16 cellular contexts compared by ENCODE assay signal in genomic region chr19:35844482-35845214, GRCh38. TPM values are rescaled to one million over a fixed set of nuclear protein-coding genes. Genes with fewer than 3 reads are reported as not detected.
DNase-seq lines count a peak whose midpoint lies in the region; ATAC-seq, FAIRE-seq and TF ChIP-seq lines count a peak whose summit lies in the region.
"Had no signal": no experiment of that assay in that cellular context is flagged by ENCODE, and none has a peak within 500 bp of the region (broad histone marks: within the 10 kb centered on the region; RNA-seq: fewer than 3 reads in every experiment).

No MANE protein-coding gene starts in this region.

- H3K27ac ChIP-seq in HepG2 (ENCODE audit: extremely low read length, insufficient read depth, low read length) (no peak overlapping the region), tibial nerve (no peak overlapping the region)
- H3K27ac ChIP-seq: esophagus squamous epithelium had no signal

- TF ChIP-seq EP300 in HepG2 (IDR thresholded peaks at IDR 0.05; ENCODE audit: low read depth in 2 of 2, low read length in 2 of 2) (no peak), HepG2 (CRISPR knock-in tag; IDR thresholded peaks at IDR 0.05; ENCODE audit: borderline replicate concordance) (no peak), tibial nerve (IDR thresholded peaks at IDR 0.05) (no peak)

- CTCF ChIA-PET in HepG2 (lab: Yijun Ruan, JAX; ENCODE audit: low intra/inter-chr PET ratio, low total read pairs): no interaction called here

- H2AFZ ChIP-seq in HepG2 (ENCODE audit: low read length): no peak overlapping the region

- H3K4me3 ChIP-seq in HepG2 (replicated peaks in 1 of 3; ENCODE audit: insufficient read depth in 1 of 3, low read depth in 2 of 3, low read length in 3 of 3) (peak overlapping the region in 2 of 3 experiments; percentile 49 to 73; a peak in 2 of 6 replicates), tibial nerve (no peak overlapping the region)

- H3K27ac Mint-ChIP-seq in activated T-cell treated with anti-CD3 and anti-CD28 coated beads, Interleukin-2, amount 50 U/mL, for 72 hours: no peak overlapping the region
- no peak overlapping the region for H3K27ac Mint-ChIP-seq in activated T-helper 17 cell treated with anti-CD3 and anti-CD28 coated beads, Interleukin-2, amount 50 U/mL, for 72 hours
- H3K27ac Mint-ChIP-seq in stimulated activated naive CD8-positive, alpha-beta T cell treated with anti-CD3 and anti-CD28 coated beads, Interleukin-15, amount 100 ng/mL, for 72 hours: no peak overlapping the region

- no peaks in the 10 kb centered on the region for H3K36me3 ChIP-seq in HepG2 (replicated peaks in 1 of 2; ENCODE audit: control insufficient read depth in 1 of 2, insufficient read depth in 2 of 2, low read length in 2 of 2)
- no peaks in the 10 kb centered on the region for H3K36me3 ChIP-seq in tibial nerve
- H3K36me3 ChIP-seq: esophagus squamous epithelium had no signal

- H3K9me3 ChIP-seq in HepG2 (ENCODE audit: low read length) (no peaks in the 10 kb centered on the region), tibial nerve (peaks cover 0 to 26% (median 0%) of the 10 kb centered on the region in 4 donors)
- H3K9me3 ChIP-seq: esophagus squamous epithelium had no signal

- in situ Hi-C loops in HepG2 (cut with HindIII; ENCODE audit: extremely low pct_ligation_motif_present, low pct_unique_long_range_greater_than_20kb): no loop called here

- H3K9me3 Mint-ChIP-seq in activated T-cell treated with anti-CD3 and anti-CD28 coated beads, Interleukin-2, amount 50 U/mL, for 72 hours: peaks cover 0 to 4% of the 10 kb centered on the region in 2 donors
- H3K9me3 Mint-ChIP-seq in activated T-helper 17 cell treated with anti-CD3 and anti-CD28 coated beads, Interleukin-2, amount 50 U/mL, for 72 hours: no peaks in the 10 kb centered on the region
- H3K9me3 Mint-ChIP-seq in stimulated activated naive CD8-positive, alpha-beta T cell treated with anti-CD3 and anti-CD28 coated beads, Interleukin-15, amount 100 ng/mL, for 72 hours: peaks cover 0 to 9% of the 10 kb centered on the region in 2 donors

- H3K79me2 ChIP-seq in HepG2 (ENCODE audit: insufficient read depth, low read length): no peaks in the 10 kb centered on the region

- BruUV-seq in HepG2 (replicated peaks; lab: Mats Ljungman, UMichigan): no TSS peak

- H3K4me3 Mint-ChIP-seq in activated T-cell treated with anti-CD3 and anti-CD28 coated beads, Interleukin-2, amount 50 U/mL, for 72 hours: peak overlapping the region; percentile 77 to 81
- peak overlapping the region; percentile 75 for H3K4me3 Mint-ChIP-seq in activated T-helper 17 cell treated with anti-CD3 and anti-CD28 coated beads, Interleukin-2, amount 50 U/mL, for 72 hours
- peak overlapping the region; percentile 55 to 73 for H3K4me3 Mint-ChIP-seq in stimulated activated naive CD8-positive, alpha-beta T cell treated with anti-CD3 and anti-CD28 coated beads, Interleukin-15, amount 100 ng/mL, for 72 hours

- no peak for TF ChIP-seq RAD21 in HepG2 (CRISPR knock-in tag; IDR thresholded peaks at IDR 0.05)

- peaks cover 0 to 37% of the 10 kb centered on the region in 2 experiments for H3K27me3 ChIP-seq in HepG2 (ENCODE audit: control insufficient read depth in 1 of 2, insufficient read depth in 2 of 2, low read length in 2 of 2)
- peaks cover 2 to 66% of the 10 kb centered on the region in 2 donors for H3K27me3 ChIP-seq in tibial nerve

- H4K20me1 ChIP-seq in HepG2 (ENCODE audit: insufficient read depth, low read length): no peaks in the 10 kb centered on the region

- H3K9ac ChIP-seq in HepG2 (ENCODE audit: insufficient read depth, low read depth, low read length): no peak overlapping the region

- 33% methylated on average over 16 of the region's 16 CpGs for WGBS in HepG2 (ENCODE audit: low lambda C conversion rate)
- 58 to 65% methylated on average over 16 of the region's 16 CpGs for WGBS in tibial nerve, 2 donors

- H3K4me2 ChIP-seq in HepG2 (ENCODE audit: low read depth, low read length): peak overlapping the region; percentile 85

- intact Hi-C loops in HepG2 (cut with micrococcal nuclease; ENCODE audit: unreplicated experiment): no loop called here

- H3K27me3 Mint-ChIP-seq in activated T-cell treated with anti-CD3 and anti-CD28 coated beads, Interleukin-2, amount 50 U/mL, for 72 hours (ENCODE audit: low read depth): peaks cover 44% of the 10 kb centered on the region
- peaks cover 48% of the 10 kb centered on the region for H3K27me3 Mint-ChIP-seq in activated T-helper 17 cell treated with anti-CD3 and anti-CD28 coated beads, Interleukin-2, amount 50 U/mL, for 72 hours
- H3K27me3 Mint-ChIP-seq in stimulated activated naive CD8-positive, alpha-beta T cell treated with anti-CD3 and anti-CD28 coated beads, Interleukin-15, amount 100 ng/mL, for 72 hours: peaks cover 76% of the 10 kb centered on the region

- no peak for TF ChIP-seq POLR2A in HepG2 (IDR thresholded peaks at IDR 0.05; ENCODE audit: insufficient read depth in 1 of 2, low read depth in 2 of 2, low read length in 2 of 2)
- TF ChIP-seq POLR2A in tibial nerve (IDR thresholded peaks at IDR 0.05): no peak

- no peak for ATAC-seq in activated T-cell treated with anti-CD3 and anti-CD28 coated beads, Interleukin-2, amount 50 U/mL, for 72 hours (replicated peaks in 1 of 2)
- ATAC-seq in activated T-helper 17 cell treated with anti-CD3 and anti-CD28 coated beads, Interleukin-2, amount 50 U/mL, for 72 hours (replicated peaks): no peak
- ATAC-seq in HepG2 (no peak), HG03097 (IDR thresholded peaks at IDR 0.05; ENCODE audit: low FRiP score, unreplicated experiment) (no peak)
- no peak for ATAC-seq in stimulated activated naive CD8-positive, alpha-beta T cell treated with anti-CD3 and anti-CD28 coated beads, Interleukin-15, amount 100 ng/mL, for 72 hours

- FAIRE-seq in HepG2 (lab: Jason Lieb, UNC): no peak
- FAIRE-seq: urothelium cell line had no signal

- POLR2A ChIA-PET in HepG2 (lab: Yijun Ruan, JAX): no interaction called here

- H3K36me3 Mint-ChIP-seq in activated T-cell treated with anti-CD3 and anti-CD28 coated beads, Interleukin-2, amount 50 U/mL, for 72 hours (ENCODE audit: insufficient read depth in 2 of 2): peaks cover 3% of the 10 kb centered on the region in 2 donors
- H3K36me3 Mint-ChIP-seq in activated T-helper 17 cell treated with anti-CD3 and anti-CD28 coated beads, Interleukin-2, amount 50 U/mL, for 72 hours (ENCODE audit: low read depth): no peaks in the 10 kb centered on the region

- H3K4me1 ChIP-seq in HepG2 (ENCODE audit: insufficient read depth, low read length): peaks cover 27% of the 10 kb centered on the region
- peaks cover 0 to 22% (median 9%) of the 10 kb centered on the region in 4 donors for H3K4me1 ChIP-seq in tibial nerve

- TF ChIP-seq CTCF in HepG2 (CRISPR knock-in tag; IDR thresholded peaks at IDR 0.05): no peak
- TF ChIP-seq CTCF in tibial nerve (IDR thresholded peaks at IDR 0.05): no peak

- DNase-seq in activated T-cell treated with anti-CD3 and anti-CD28 coated beads, Interleukin-2, amount 50 U/mL, for 72 hours: no peak
- DNase-seq in activated T-cell treated with anti-CD3 and anti-CD28 coated beads, Interleukin-2, amount 50 U/mL, for 1 hour: no peak
- DNase-seq in HepG2 (ENCODE audit: low spot score) (no peak), tibial nerve (ENCODE audit: low spot score in 2 of 2) (no peak), COR-L47 (lab: John Stamatoyannopoulos, UW) (no peak)
- no peak for DNase-seq in stimulated activated naive CD8-positive, alpha-beta T cell treated with anti-CD3 and anti-CD28 coated beads, Interleukin-15, amount 100 ng/mL, for 72 hours
- DNase-seq: activated effector memory CD4-positive, alpha-beta T cell treated with Interleukin-2 at 50 U/mL for 16 hours; cerebellar nuclear complex; esophagus squamous epithelium; GOT3; stimulated activated CD4-positive, alpha-beta T cell treated with anti-CD3 and anti-CD28 coated beads, Interleukin-12 subunit alpha, Interleukin-12 subunit beta, amount 100 ng/mL, for 4 hours had no signal

- H3K4me1 Mint-ChIP-seq in activated T-cell treated with anti-CD3 and anti-CD28 coated beads, Interleukin-2, amount 50 U/mL, for 72 hours (ENCODE audit: low read depth): peaks cover 15% of the 10 kb centered on the region
- peaks cover 12% of the 10 kb centered on the region for H3K4me1 Mint-ChIP-seq in activated T-helper 17 cell treated with anti-CD3 and anti-CD28 coated beads, Interleukin-2, amount 50 U/mL, for 72 hours
- H3K4me1 Mint-ChIP-seq in stimulated activated naive CD8-positive, alpha-beta T cell treated with anti-CD3 and anti-CD28 coated beads, Interleukin-15, amount 100 ng/mL, for 72 hours: peaks cover 30% of the 10 kb centered on the region

RNA-seq across cellular contexts. Expression of gene NPHS1, which starts 7.7 kb away (rescaled TPM):
- total RNA-seq in activated T-cell treated with anti-CD3 and anti-CD28 coated beads, Interleukin-2, amount 50 U/mL, for 72 hours: under 1 TPM; 0.22 to 0.74 TPM
- total RNA-seq in activated T-helper 17 cell treated with anti-CD3 and anti-CD28 coated beads, Interleukin-2, amount 50 U/mL, for 72 hours: under 1 TPM in 1 of 2 donors, not detected in 1; 0.05 TPM
- total RNA-seq in HepG2 (2016; rRNA removed; fragmentation: Illumina TruSeq; extraction: Trizol) (not detected in 2 replicates), tibial nerve (not detected)
- total RNA-seq in HepG2 (2016; cell fraction: cytosol; rRNA removed; fragmentation: Illumina TruSeq; extraction: Trizol; ENCODE audit: low read depth): not detected in 2 replicates
- 0.04 TPM in 2 replicates for total RNA-seq in HepG2 (2016; cell fraction: insoluble cytoplasmic fraction; rRNA removed; fragmentation: Illumina TruSeq; extraction: Trizol)
- not detected in 2 replicates for total RNA-seq in HepG2 (2016; cell fraction: membrane; rRNA removed; fragmentation: Illumina TruSeq; extraction: Trizol)
- total RNA-seq in HepG2 (2016; cell fraction: nucleus; rRNA removed; fragmentation: Illumina TruSeq; extraction: Trizol): not detected in 2 replicates
- 0.01 TPM in 1 of 2 replicates, not detected in the other for polyA plus RNA-seq in HepG2 (2011; rRNA removed)
- 0.01 TPM in 2 replicates for polyA plus RNA-seq in HepG2 (2011; cell fraction: cytosol; rRNA removed)
- 0.16 and 0.39 TPM in 2 replicates for polyA plus RNA-seq in HepG2 (2011; cell fraction: nucleus; rRNA removed)
- not detected in 2 replicates for polyA plus RNA-seq in HepG2 (2012)
- polyA plus RNA-seq in HepG2 (2016; cell fraction: cytosol; fragmentation: Illumina TruSeq; extraction: Trizol; ENCODE audit: low read depth): not detected in 2 replicates
- polyA plus RNA-seq in HepG2 (2016; cell fraction: insoluble cytoplasmic fraction; fragmentation: Illumina TruSeq; extraction: Trizol; ENCODE audit: low read depth): not detected in 2 replicates
- polyA plus RNA-seq in HepG2 (2016; cell fraction: membrane; fragmentation: Illumina TruSeq; extraction: Trizol; ENCODE audit: low read depth): not detected in 2 replicates
- 0.25 TPM in 1 of 2 replicates, not detected in the other for polyA plus RNA-seq in HepG2 (2016; cell fraction: nucleus; fragmentation: Illumina TruSeq; extraction: Trizol; ENCODE audit: insufficient read depth, low read depth)
- 0.05 TPM in 1 of 2 replicates, not detected in the other for polyA minus RNA-seq in HepG2 (2011; rRNA and poly(A)+ RNA removed; ENCODE audit: low replicate concordance)
- not detected in 2 replicates for polyA minus RNA-seq in HepG2 (2011; cell fraction: cytosol; rRNA and poly(A)+ RNA removed)
- not detected in 2 replicates for polyA minus RNA-seq in HepG2 (2011; cell fraction: nucleus; rRNA and poly(A)+ RNA removed)
- total RNA-seq: esophagus squamous epithelium, neural crest cell, RPMI7951 had no signal

RNA-seq across cellular contexts. Expression of gene KIRREL2, which starts 12.1 kb away (rescaled TPM):
- total RNA-seq in activated T-cell treated with anti-CD3 and anti-CD28 coated beads, Interleukin-2, amount 50 U/mL, for 72 hours: 1 to 10 TPM; 3.0 to 5.6 TPM
- total RNA-seq in activated T-helper 17 cell treated with anti-CD3 and anti-CD28 coated beads, Interleukin-2, amount 50 U/mL, for 72 hours: 1 to 10 TPM; 1.0 to 1.4 TPM
- total RNA-seq in HepG2 (2016; rRNA removed; fragmentation: Illumina TruSeq; extraction: Trizol) (2.2 and 2.4 TPM in 2 replicates), tibial nerve (under 1 TPM in 1 of 4 donors, not detected in 3; 0.44 TPM)
- 1.1 and 1.3 TPM in 2 replicates for total RNA-seq in HepG2 (2016; cell fraction: cytosol; rRNA removed; fragmentation: Illumina TruSeq; extraction: Trizol; ENCODE audit: low read depth)
- total RNA-seq in HepG2 (2016; cell fraction: insoluble cytoplasmic fraction; rRNA removed; fragmentation: Illumina TruSeq; extraction: Trizol): 1.9 and 2.4 TPM in 2 replicates
- total RNA-seq in HepG2 (2016; cell fraction: membrane; rRNA removed; fragmentation: Illumina TruSeq; extraction: Trizol): 2.2 and 2.6 TPM in 2 replicates
- 1.2 and 1.3 TPM in 2 replicates for total RNA-seq in HepG2 (2016; cell fraction: nucleus; rRNA removed; fragmentation: Illumina TruSeq; extraction: Trizol)
- polyA plus RNA-seq in HepG2 (2011; rRNA removed): 0.17 and 0.18 TPM in 2 replicates
- 0.21 and 0.30 TPM in 2 replicates for polyA plus RNA-seq in HepG2 (2011; cell fraction: cytosol; rRNA removed)
- polyA plus RNA-seq in HepG2 (2011; cell fraction: nucleus; rRNA removed): 0.29 and 0.32 TPM in 2 replicates
- 0.07 TPM in 2 replicates for polyA plus RNA-seq in HepG2 (2012)
- 1.2 and 1.8 TPM in 2 replicates for polyA plus RNA-seq in HepG2 (2016; cell fraction: cytosol; fragmentation: Illumina TruSeq; extraction: Trizol; ENCODE audit: low read depth)
- polyA plus RNA-seq in HepG2 (2016; cell fraction: insoluble cytoplasmic fraction; fragmentation: Illumina TruSeq; extraction: Trizol; ENCODE audit: low read depth): 2.9 and 3.3 TPM in 2 replicates
- polyA plus RNA-seq in HepG2 (2016; cell fraction: membrane; fragmentation: Illumina TruSeq; extraction: Trizol; ENCODE audit: low read depth): 2.2 and 2.6 TPM in 2 replicates
- polyA plus RNA-seq in HepG2 (2016; cell fraction: nucleus; fragmentation: Illumina TruSeq; extraction: Trizol; ENCODE audit: insufficient read depth, low read depth): 3.1 and 3.3 TPM in 2 replicates
- 0.16 TPM in 1 of 2 replicates, not detected in the other for polyA minus RNA-seq in HepG2 (2011; rRNA and poly(A)+ RNA removed; ENCODE audit: low replicate concordance)
- polyA minus RNA-seq in HepG2 (2011; cell fraction: cytosol; rRNA and poly(A)+ RNA removed): 0.26 TPM in 1 of 2 replicates, not detected in the other
- 0.12 and 0.13 TPM in 2 replicates for polyA minus RNA-seq in HepG2 (2011; cell fraction: nucleus; rRNA and poly(A)+ RNA removed)
- total RNA-seq: RPMI7951 had no signal

RNA-seq across cellular contexts. Expression of gene APLP1, which starts 23.7 kb away (rescaled TPM):
- 1 to 10 TPM; 2.4 to 7.7 TPM for total RNA-seq in activated T-cell treated with anti-CD3 and anti-CD28 coated beads, Interleukin-2, amount 50 U/mL, for 72 hours
- 1 to 10 TPM; 2.3 to 2.6 TPM for total RNA-seq in activated T-helper 17 cell treated with anti-CD3 and anti-CD28 coated beads, Interleukin-2, amount 50 U/mL, for 72 hours
- total RNA-seq in HepG2 (2016; rRNA removed; fragmentation: Illumina TruSeq; extraction: Trizol) (2.3 and 2.9 TPM in 2 replicates), tibial nerve (10 to 100 TPM in 2 of 4 donors, 1 to 10 TPM in 2; 8.7 to 19.7 (median 10.7) TPM)
- total RNA-seq in HepG2 (2016; cell fraction: cytosol; rRNA removed; fragmentation: Illumina TruSeq; extraction: Trizol; ENCODE audit: low read depth): 0.79 and 1.7 TPM in 2 replicates
- total RNA-seq in HepG2 (2016; cell fraction: insoluble cytoplasmic fraction; rRNA removed; fragmentation: Illumina TruSeq; extraction: Trizol): 0.65 and 3.2 TPM in 2 replicates
- 0.83 and 1.4 TPM in 2 replicates for total RNA-seq in HepG2 (2016; cell fraction: membrane; rRNA removed; fragmentation: Illumina TruSeq; extraction: Trizol)
- 2.7 and 3.8 TPM in 2 replicates for total RNA-seq in HepG2 (2016; cell fraction: nucleus; rRNA removed; fragmentation: Illumina TruSeq; extraction: Trizol)
- 2.0 and 3.1 TPM in 2 replicates for polyA plus RNA-seq in HepG2 (2011; rRNA removed)
- 1.0 and 2.3 TPM in 2 replicates for polyA plus RNA-seq in HepG2 (2011; cell fraction: cytosol; rRNA removed)
- polyA plus RNA-seq in HepG2 (2011; cell fraction: nucleus; rRNA removed): 2.4 and 4.2 TPM in 2 replicates
- 0.70 and 1.2 TPM in 2 replicates for polyA plus RNA-seq in HepG2 (2012)
- 1.1 and 1.4 TPM in 2 replicates for polyA plus RNA-seq in HepG2 (2016; cell fraction: cytosol; fragmentation: Illumina TruSeq; extraction: Trizol; ENCODE audit: low read depth)
- 1.4 and 4.4 TPM in 2 replicates for polyA plus RNA-seq in HepG2 (2016; cell fraction: insoluble cytoplasmic fraction; fragmentation: Illumina TruSeq; extraction: Trizol; ENCODE audit: low read depth)
- 2.2 and 3.5 TPM in 2 replicates for polyA plus RNA-seq in HepG2 (2016; cell fraction: membrane; fragmentation: Illumina TruSeq; extraction: Trizol; ENCODE audit: low read depth)
- polyA plus RNA-seq in HepG2 (2016; cell fraction: nucleus; fragmentation: Illumina TruSeq; extraction: Trizol; ENCODE audit: insufficient read depth, low read depth): 9.5 and 10.5 TPM in 2 replicates
- 0.51 and 2.8 TPM in 2 replicates for polyA minus RNA-seq in HepG2 (2011; rRNA and poly(A)+ RNA removed; ENCODE audit: low replicate concordance)
- 0.35 and 1.8 TPM in 2 replicates for polyA minus RNA-seq in HepG2 (2011; cell fraction: cytosol; rRNA and poly(A)+ RNA removed)
- polyA minus RNA-seq in HepG2 (2011; cell fraction: nucleus; rRNA and poly(A)+ RNA removed): 1.2 TPM in 1 of 2 replicates, not detected in the other

RNA-seq across cellular contexts. Expression of gene PRODH2, which starts 32.0 kb away (rescaled TPM):
- not detected for total RNA-seq in activated T-cell treated with anti-CD3 and anti-CD28 coated beads, Interleukin-2, amount 50 U/mL, for 72 hours
- under 1 TPM in 1 of 2 donors, not detected in 1; 0.13 TPM for total RNA-seq in activated T-helper 17 cell treated with anti-CD3 and anti-CD28 coated beads, Interleukin-2, amount 50 U/mL, for 72 hours
- total RNA-seq in HepG2 (2016; rRNA removed; fragmentation: Illumina TruSeq; extraction: Trizol) (42.0 and 86.7 TPM in 2 replicates), tibial nerve (not detected)
- 11.9 and 12.2 TPM in 2 replicates for total RNA-seq in HepG2 (2016; cell fraction: cytosol; rRNA removed; fragmentation: Illumina TruSeq; extraction: Trizol; ENCODE audit: low read depth)
- total RNA-seq in HepG2 (2016; cell fraction: insoluble cytoplasmic fraction; rRNA removed; fragmentation: Illumina TruSeq; extraction: Trizol): 39.5 and 89.1 TPM in 2 replicates
- total RNA-seq in HepG2 (2016; cell fraction: membrane; rRNA removed; fragmentation: Illumina TruSeq; extraction: Trizol): 16.9 and 18.4 TPM in 2 replicates
- total RNA-seq in HepG2 (2016; cell fraction: nucleus; rRNA removed; fragmentation: Illumina TruSeq; extraction: Trizol): 80.7 and 85.7 TPM in 2 replicates
- 118 and 171 TPM in 2 replicates for polyA plus RNA-seq in HepG2 (2011; rRNA removed)
- polyA plus RNA-seq in HepG2 (2011; cell fraction: cytosol; rRNA removed): 66.0 and 85.6 TPM in 2 replicates
- polyA plus RNA-seq in HepG2 (2011; cell fraction: nucleus; rRNA removed): 867 and 973 TPM in 2 replicates
- polyA plus RNA-seq in HepG2 (2012): 82.8 and 111 TPM in 2 replicates
- polyA plus RNA-seq in HepG2 (2016; cell fraction: cytosol; fragmentation: Illumina TruSeq; extraction: Trizol; ENCODE audit: low read depth): 9.1 and 9.3 TPM in 2 replicates
- polyA plus RNA-seq in HepG2 (2016; cell fraction: insoluble cytoplasmic fraction; fragmentation: Illumina TruSeq; extraction: Trizol; ENCODE audit: low read depth): 25.7 and 31.6 TPM in 2 replicates
- 10.1 and 10.2 TPM in 2 replicates for polyA plus RNA-seq in HepG2 (2016; cell fraction: membrane; fragmentation: Illumina TruSeq; extraction: Trizol; ENCODE audit: low read depth)
- polyA plus RNA-seq in HepG2 (2016; cell fraction: nucleus; fragmentation: Illumina TruSeq; extraction: Trizol; ENCODE audit: insufficient read depth, low read depth): 177 and 194 TPM in 2 replicates
- 71.9 TPM in 1 of 2 replicates, not detected in the other for polyA minus RNA-seq in HepG2 (2011; rRNA and poly(A)+ RNA removed; ENCODE audit: low replicate concordance)
- 22.9 and 25.9 TPM in 2 replicates for polyA minus RNA-seq in HepG2 (2011; cell fraction: cytosol; rRNA and poly(A)+ RNA removed)
- polyA minus RNA-seq in HepG2 (2011; cell fraction: nucleus; rRNA and poly(A)+ RNA removed): 76.7 and 102 TPM in 2 replicates
- total RNA-seq: esophagus squamous epithelium, neural crest cell, RPMI7951 had no signal

RNA-seq across cellular contexts. Expression of gene NFKBID, which starts 55.7 kb away (rescaled TPM):
- total RNA-seq in activated T-cell treated with anti-CD3 and anti-CD28 coated beads, Interleukin-2, amount 50 U/mL, for 72 hours: 10 to 100 TPM; 51.5 to 63.1 TPM
- 100 to 1,000 TPM in 1 of 2 donors, 10 to 100 TPM in 1; 35.8 to 113 TPM for total RNA-seq in activated T-helper 17 cell treated with anti-CD3 and anti-CD28 coated beads, Interleukin-2, amount 50 U/mL, for 72 hours
- total RNA-seq in HepG2 (2016; rRNA removed; fragmentation: Illumina TruSeq; extraction: Trizol) (0.38 and 2.1 TPM in 2 replicates), tibial nerve (10 to 100 TPM; 15.1 to 23.8 (median 21.8) TPM)
- 1.1 and 1.7 TPM in 2 replicates for total RNA-seq in HepG2 (2016; cell fraction: cytosol; rRNA removed; fragmentation: Illumina TruSeq; extraction: Trizol; ENCODE audit: low read depth)
- total RNA-seq in HepG2 (2016; cell fraction: insoluble cytoplasmic fraction; rRNA removed; fragmentation: Illumina TruSeq; extraction: Trizol): 0.33 and 1.8 TPM in 2 replicates
- total RNA-seq in HepG2 (2016; cell fraction: membrane; rRNA removed; fragmentation: Illumina TruSeq; extraction: Trizol): 0.87 and 2.1 TPM in 2 replicates
- total RNA-seq in HepG2 (2016; cell fraction: nucleus; rRNA removed; fragmentation: Illumina TruSeq; extraction: Trizol): 1.2 and 3.4 TPM in 2 replicates
- 1.6 and 2.3 TPM in 2 replicates for polyA plus RNA-seq in HepG2 (2011; rRNA removed)
- polyA plus RNA-seq in HepG2 (2011; cell fraction: cytosol; rRNA removed): 0.45 and 0.74 TPM in 2 replicates
- polyA plus RNA-seq in HepG2 (2011; cell fraction: nucleus; rRNA removed): 13.5 and 15.3 TPM in 2 replicates
- polyA plus RNA-seq in HepG2 (2012): 0.69 and 1.1 TPM in 2 replicates
- polyA plus RNA-seq in HepG2 (2016; cell fraction: cytosol; fragmentation: Illumina TruSeq; extraction: Trizol; ENCODE audit: low read depth): 1.3 and 1.8 TPM in 2 replicates
- 0.28 and 0.74 TPM in 2 replicates for polyA plus RNA-seq in HepG2 (2016; cell fraction: insoluble cytoplasmic fraction; fragmentation: Illumina TruSeq; extraction: Trizol; ENCODE audit: low read depth)
- polyA plus RNA-seq in HepG2 (2016; cell fraction: membrane; fragmentation: Illumina TruSeq; extraction: Trizol; ENCODE audit: low read depth): 0.70 and 1.0 TPM in 2 replicates
- 6.4 and 8.2 TPM in 2 replicates for polyA plus RNA-seq in HepG2 (2016; cell fraction: nucleus; fragmentation: Illumina TruSeq; extraction: Trizol; ENCODE audit: insufficient read depth, low read depth)
- polyA minus RNA-seq in HepG2 (2011; rRNA and poly(A)+ RNA removed; ENCODE audit: low replicate concordance): 8.6 and 15.8 TPM in 2 replicates
- 2.5 TPM in 1 of 2 replicates, not detected in the other for polyA minus RNA-seq in HepG2 (2011; cell fraction: cytosol; rRNA and poly(A)+ RNA removed)
- polyA minus RNA-seq in HepG2 (2011; cell fraction: nucleus; rRNA and poly(A)+ RNA removed): 7.7 and 8.0 TPM in 2 replicates

Comparison
In these comparisons a context has a peak if more than half of its experiments do, and no peak if none do; other contexts are left out.
1. H3K4me3 ChIP-seq: peak in HepG2 (2 of 3); none in tibial nerve (0 of 4).
2. Peak in every context shown above with its lines, with median percentiles within 50 percentile points of each other: H3K4me3 Mint-ChIP-seq.